Comparison of ENCODE assay signal across 13 cellular contexts in the genomic region with DNA sequence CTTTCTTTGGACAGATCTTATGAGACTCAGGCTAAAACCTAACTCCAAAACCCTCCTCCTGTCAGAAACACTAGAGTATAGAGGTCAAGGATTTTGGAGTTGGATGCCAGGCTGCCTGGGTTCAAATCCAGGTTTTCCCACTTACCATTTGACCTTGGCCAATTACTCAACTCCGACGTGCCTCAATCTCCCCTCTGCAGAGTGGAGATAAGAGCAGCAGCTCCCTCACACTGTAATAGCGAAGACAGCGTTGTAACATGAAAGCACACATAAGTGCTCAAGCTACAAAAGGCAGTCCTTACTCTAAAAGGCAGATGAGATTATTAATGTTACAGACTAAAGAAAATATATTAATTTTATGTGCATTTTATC.
"Had no signal": no experiment of that assay in that cellular context is flagged by ENCODE, and none has a peak within 500 bp of the region (broad histone marks: within the 10 kb centered on the region; RNA-seq: fewer than 3 reads in every experiment).

No MANE protein-coding gene starts in this region.

- H3K9me3 ChIP-seq: ascending aorta, gastroesophageal sphincter, transverse colon had no signal

- H3K36me3 Mint-ChIP-seq: activated CD4-positive, alpha-beta memory T cell treated with anti-CD3 and anti-CD28 coated beads for 36 hours; stimulated activated naive B cell treated with anti-CD40 and anti-IgM and Interleukin-4, amounts not matched to agents 10 μg/mL and 1 μg/mL and 100 μg/mL, for 72 hours had no signal

- H3K27me3 ChIP-seq: ascending aorta, transverse colon had no signal

- H3K27ac Mint-ChIP-seq: activated CD4-positive, alpha-beta memory T cell treated with anti-CD3 and anti-CD28 coated beads for 36 hours; activated naive CD8-positive, alpha-beta T cell treated with anti-CD3 and anti-CD28 coated beads, Interleukin-2, amount 50 U/mL, for 24 hours; activated T-helper 1 cell treated with anti-CD3 and anti-CD28 coated beads, Interleukin-12 subunit alpha, Interleukin-12 subunit beta, Interleukin-2, Interleukin-4 antibody, amounts not matched to agents 30 ng/mL and 10 ng/mL and 1 ng/mL, durations not matched to agents 14 hours and 24 hours and 36 hours; stimulated activated naive B cell treated with anti-CD40 and anti-IgM and Interleukin-4, amounts not matched to agents 10 μg/mL and 1 μg/mL and 100 μg/mL, for 72 hours; T-helper 1 cell treated with Interleukin-12 subunit alpha and Interleukin-12 subunit beta and Interleukin-4 antibody, amounts not matched to agents 30 μg/mL and 1 μg/mL, for 36 hours had no signal

- DNase-seq: activated CD4-positive, alpha-beta memory T cell treated with anti-CD3 and anti-CD28 coated beads for 36 hours; activated CD4-positive, CD25-positive, alpha-beta regulatory T cell treated with anti-CD3 and anti-CD28 coated beads, Interleukin-2, amount 50 U/mL, for 72 hours; activated naive CD4-positive, alpha-beta T cell treated with Interleukin-2 at 50 U/mL for 16 hours; activated naive CD8-positive, alpha-beta T cell treated with anti-CD3 and anti-CD28 coated beads, Interleukin-2, amount 50 U/mL, for 24 hours; left ventricle myocardium superior; mesendoderm; stimulated activated CD4-positive, alpha-beta T cell treated with anti-CD3 and anti-CD28 coated beads, Interleukin-1b, Interleukin-23, amount 100 ng/mL, for 48 hours; stimulated activated naive B cell treated with anti-CD40 and anti-IgM and Interleukin-4, amounts not matched to agents 10 μg/mL and 1 μg/mL and 100 μg/mL, for 72 hours had no signal

- H3K27me3 Mint-ChIP-seq: stimulated activated naive B cell treated with anti-CD40 and anti-IgM and Interleukin-4, amounts not matched to agents 10 μg/mL and 1 μg/mL and 100 μg/mL, for 72 hours had no signal

- H3K27ac ChIP-seq: ascending aorta, gastroesophageal sphincter had no signal

- H3K9me3 Mint-ChIP-seq: activated CD4-positive, alpha-beta memory T cell treated with anti-CD3 and anti-CD28 coated beads for 36 hours; activated naive CD8-positive, alpha-beta T cell treated with anti-CD3 and anti-CD28 coated beads, Interleukin-2, amount 50 U/mL, for 24 hours; activated T-helper 1 cell treated with anti-CD3 and anti-CD28 coated beads, Interleukin-12 subunit alpha, Interleukin-12 subunit beta, Interleukin-2, Interleukin-4 antibody, amounts not matched to agents 30 ng/mL and 10 ng/mL and 1 ng/mL, durations not matched to agents 14 hours and 24 hours and 36 hours; stimulated activated naive B cell treated with anti-CD40 and anti-IgM and Interleukin-4, amounts not matched to agents 10 μg/mL and 1 μg/mL and 100 μg/mL, for 72 hours; T-helper 1 cell treated with Interleukin-12 subunit alpha and Interleukin-12 subunit beta and Interleukin-4 antibody, amounts not matched to agents 30 μg/mL and 1 μg/mL, for 36 hours had no signal

- H3K36me3 ChIP-seq: ascending aorta, gastroesophageal sphincter, transverse colon had no signal

- H3K4me3 ChIP-seq: ascending aorta, gastroesophageal sphincter, transverse colon had no signal

- H3K4me1 Mint-ChIP-seq: activated naive CD8-positive, alpha-beta T cell treated with anti-CD3 and anti-CD28 coated beads, Interleukin-2, amount 50 U/mL, for 24 hours had no signal

- H3K4me1 ChIP-seq: ascending aorta, gastroesophageal sphincter had no signal

- H3K4me3 Mint-ChIP-seq: activated CD4-positive, alpha-beta memory T cell treated with anti-CD3 and anti-CD28 coated beads for 36 hours; activated naive CD8-positive, alpha-beta T cell treated with anti-CD3 and anti-CD28 coated beads, Interleukin-2, amount 50 U/mL, for 24 hours; activated T-helper 1 cell treated with anti-CD3 and anti-CD28 coated beads, Interleukin-12 subunit alpha, Interleukin-12 subunit beta, Interleukin-2, Interleukin-4 antibody, amounts not matched to agents 30 ng/mL and 10 ng/mL and 1 ng/mL, durations not matched to agents 14 hours and 24 hours and 36 hours; stimulated activated naive B cell treated with anti-CD40 and anti-IgM and Interleukin-4, amounts not matched to agents 10 μg/mL and 1 μg/mL and 100 μg/mL, for 72 hours; T-helper 1 cell treated with Interleukin-12 subunit alpha and Interleukin-12 subunit beta and Interleukin-4 antibody, amounts not matched to agents 30 μg/mL and 1 μg/mL, for 36 hours had no signal
